17 cellular contexts compared by ENCODE assay signal in genomic region chr7:22296265-22296566, GRCh38.
A peak's percentile ranks its signal among the peaks of the same experiment; 100 is the strongest.
DNase-seq lines count a peak whose midpoint lies in the region; ATAC-seq and TF ChIP-seq lines count a peak whose summit lies in the region.
"Had no signal": no experiment of that assay in that cellular context is flagged by ENCODE, and none has a peak within 500 bp of the region (broad histone marks: within the 10 kb centered on the region; RNA-seq: fewer than 3 reads in every experiment).

No MANE protein-coding gene starts in this region.

- H3K27ac ChIP-seq in SK-N-SH (ENCODE audit: low read depth in 2 of 2, low read length in 1 of 2) (no peak overlapping the region), caudate nucleus (ENCODE audit: low read depth, low read length) (peak overlapping the region; percentile 80), lung (ENCODE audit: low read depth in 1 of 2, low read length in 1 of 2) (no peak overlapping the region), temporal lobe (ENCODE audit: low read depth, low read length) (peak overlapping the region; percentile 70)
- H3K27ac ChIP-seq: 22Rv1, PC-9 had no signal

- H3K4me1 ChIP-seq in SK-N-SH (ENCODE audit: control insufficient read depth in 1 of 2, insufficient read depth in 2 of 2, low read depth in 1 of 2, low read length in 1 of 2) (no peaks in the 10 kb centered on the region), lung (ENCODE audit: control insufficient read depth in 2 of 2, insufficient read depth in 2 of 2, low read length in 2 of 2) (peaks cover 0 to 4% of the 10 kb centered on the region in 2 donors)
- H3K4me1 ChIP-seq: BE2C had no signal

- DNase-seq in SK-N-SH (no peak), caudate nucleus (lab: John Stamatoyannopoulos, UW) (peak in 2 of 61 donors; percentile 11 to 27), lung (ENCODE audit: low spot score) (no peak), superior temporal gyrus (ENCODE audit: extremely low spot score) (no peak), HuH-7 (ENCODE audit: low spot score) (no peak)
- DNase-seq: BE2C; CD4-positive, alpha-beta T cell; KBM-7; NCI-H1436 treated with DMSO at 0.1 percent for 48 hours; NCI-H2029 treated with DMSO at 0.1 percent for 48 hours; NCI-H82; PC-9 had no signal

- CTCF ChIA-PET in SK-N-SH (lab: Yijun Ruan, JAX), result interaction anchor here (0.7 to 1.8 kb wide), 4 partner anchors 11 to 261 kb away, joined by 3 to 12 read pairs (median 4); no protein-coding TSS in a partner anchor

- H3K9me3 ChIP-seq in SK-N-SH (peaks cover 3% of the 10 kb centered on the region; the same call in 1 of the 2 replicates), lung (ENCODE audit: control insufficient read depth in 2 of 2, insufficient read depth in 1 of 2, low read length in 1 of 2) (no peaks in the 10 kb centered on the region)
- H3K9me3 ChIP-seq: BE2C, HAP-1 had no signal

- H3K27me3 ChIP-seq in SK-N-SH (ENCODE audit: insufficient read depth), result no peaks in the 10 kb centered on the region
- no peaks in the 10 kb centered on the region for H3K27me3 ChIP-seq in lung (ENCODE audit: control insufficient read depth, insufficient read depth)
- H3K27me3 ChIP-seq: BE2C had no signal

- TF ChIP-seq CTCF in SK-N-SH (IDR thresholded peaks at IDR 0.05), result no peak
- no peak for TF ChIP-seq CTCF in lung (IDR thresholded peaks at IDR 0.05; ENCODE audit: control extremely low read depth, extremely low read depth)

- H3K79me2 ChIP-seq in SK-N-SH (ENCODE audit: insufficient read depth), result no peaks in the 10 kb centered on the region

- no peak for TF ChIP-seq EP300 in SK-N-SH (IDR thresholded peaks at IDR 0.05; ENCODE audit: borderline replicate concordance in 1 of 2, low read depth in 1 of 2, low read length in 1 of 2)

- no peak overlapping the region for H3K9ac ChIP-seq in SK-N-SH

- no peak overlapping the region for H2AFZ ChIP-seq in SK-N-SH (ENCODE audit: low read depth)
- H2AFZ ChIP-seq: PC-9 had no signal

- H3F3A ChIP-seq in SK-N-SH (replicated peaks; ENCODE audit: insufficient read depth), result no peaks in the 10 kb centered on the region

- POLR2A ChIA-PET in SK-N-SH (lab: Yijun Ruan, JAX), result no interaction called here

- H3K9me2 ChIP-seq in SK-N-SH, result no peaks in the 10 kb centered on the region

- 58% methylated on average over 1 of the region's 1 CpG for WGBS in SK-N-SH (ENCODE audit: low lambda C conversion rate)
- 42 to 77% methylated on average over 1 of the region's 1 CpG for WGBS in lung, 2 donors

- ATAC-seq in SK-N-SH treated with all-trans-retinoic acid at 6 μM for 48 hours (peak; percentile 32; the same call in 2 of the 3 replicates), lung (ENCODE audit: insufficient read depth, low FRiP score) (peak; percentile 7), HG03469 (IDR thresholded peaks at IDR 0.05; ENCODE audit: unreplicated experiment) (no peak)

- H3K36me3 ChIP-seq in SK-N-SH (replicated peaks in 1 of 2; ENCODE audit: control insufficient read depth in 1 of 2, insufficient read depth in 2 of 2, low read length in 1 of 2), result peaks cover 6 to 9% of the 10 kb centered on the region in 2 experiments
- H3K36me3 ChIP-seq in lung (ENCODE audit: control insufficient read depth in 2 of 2, insufficient read depth in 2 of 2, low read length in 2 of 2), result no peaks in the 10 kb centered on the region
- H3K36me3 ChIP-seq: HAP-1 had no signal

- H3K4me3 ChIP-seq in SK-N-SH (ENCODE audit: low read depth in 2 of 2, low read length in 1 of 2) (no peak overlapping the region), lung (no peak overlapping the region)
- H3K4me3 ChIP-seq: HAP-1, PC-9 had no signal

- H3K4me2 ChIP-seq in SK-N-SH, result no peak overlapping the region
- H3K4me2 ChIP-seq: PC-9 had no signal

- H4K20me1 ChIP-seq in SK-N-SH (ENCODE audit: insufficient read depth), result no peaks in the 10 kb centered on the region

- TF ChIP-seq RAD21 in SK-N-SH (IDR thresholded peaks at IDR 0.05; ENCODE audit: low read length), result no peak

TF ChIP-seq in SK-N-SH treated with all-trans-retinoic acid at 6 μM for 48 hours, 23 proteins besides CTCF, POLR2A, EP300 and RAD21:
- no peak for TF ChIP-seq ESRRG (CRISPR knock-in tag; IDR thresholded peaks at IDR 0.05)
- TF ChIP-seq RARB (CRISPR knock-in tag; IDR thresholded peaks at IDR 0.05), result no peak
TF ChIP-seq in SK-N-SH treated with all-trans-retinoic acid at 6 μM for 48 hours: peak in this region for 0.

TF ChIP-seq in SK-N-SH, 30 proteins besides CTCF, POLR2A, EP300 and RAD21:
- TF ChIP-seq FOXM1 (IDR thresholded peaks at IDR 0.05; ENCODE audit: low read depth) (no peak), POLR2AphosphoS5 (IDR thresholded peaks at IDR 0.05; ENCODE audit: low read depth, low read length) (no peak), GABPA (IDR thresholded peaks at IDR 0.05; ENCODE audit: low read depth) (no peak), JUND (IDR thresholded peaks at IDR 0.05) (no peak), MEF2A (IDR thresholded peaks at IDR 0.05; ENCODE audit: borderline replicate concordance, low read depth) (no peak)

Comparison
In these comparisons a context has a peak if more than half of its experiments do, and no peak if none do; other contexts are left out.
1. H3K27ac ChIP-seq: peak in caudate nucleus (single experiment) and temporal lobe (single experiment); none in SK-N-SH (0 of 2) and lung (0 of 2).